Comparison of ENCODE assay signal across 7 cellular contexts in the genomic region with DNA sequence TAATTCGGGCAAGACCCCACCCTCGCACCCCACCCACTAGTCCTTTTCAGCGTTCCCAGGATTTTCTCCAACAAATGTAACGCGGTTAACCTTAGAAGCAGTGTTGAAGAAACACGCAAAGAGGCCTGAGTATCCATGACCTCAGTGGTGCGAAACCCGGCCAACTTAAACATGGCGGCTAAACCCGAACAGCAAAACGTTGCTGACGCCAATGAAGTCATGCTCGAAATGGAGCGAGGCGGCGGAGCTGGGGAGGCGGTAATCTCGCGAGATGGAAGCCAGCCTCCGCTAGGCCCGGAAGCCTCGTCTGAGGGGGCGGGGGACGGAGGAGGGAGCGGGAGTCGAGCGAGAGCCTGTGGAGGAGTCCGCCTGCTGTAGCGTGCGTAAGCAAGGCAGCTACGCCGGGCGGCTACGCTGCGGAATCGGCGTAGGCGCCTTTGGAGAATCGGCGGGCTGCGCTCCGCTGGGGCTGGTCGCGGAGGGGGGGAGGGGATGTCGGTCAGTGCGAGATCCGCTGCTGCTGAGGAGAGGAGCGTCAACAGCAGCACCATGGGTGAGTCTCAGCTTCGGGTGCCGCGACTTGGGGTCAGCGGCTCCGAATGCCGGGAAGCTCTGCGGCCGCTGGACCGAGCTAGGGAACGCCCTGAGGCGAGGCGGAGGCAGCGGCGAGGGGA. TPM values are rescaled to one million over a fixed set of nuclear protein-coding genes. Genes with fewer than 3 reads are reported as not detected.
DNase-seq lines count a peak whose midpoint lies in the region; ATAC-seq lines count a peak whose summit lies in the region.

A gene (plus strand): TSS at position 340 of the 674 bp plus-strand sequence. CDS start 153 bp downstream, at position 493.

- DNase-seq in NCI-H2081 (lab: John Stamatoyannopoulos, UW) = peak; percentile 99 to 100
- DNase-seq in T1000 (lab: John Stamatoyannopoulos, UW) = peak; percentile 97
- DNase-seq in astrocyte of the hippocampus (ENCODE audit: low read depth, low spot score) = peak; percentile 100
- peak; percentile 95 for DNase-seq in hepatic stellate cell (ENCODE audit: low spot score)
- peak; percentile 93 for DNase-seq in renal cortical epithelial cell (ENCODE audit: low read depth)

- peak; percentile 64 for ATAC-seq in GM18508 (IDR thresholded peaks at IDR 0.05; ENCODE audit: insufficient read depth, unreplicated experiment)
- peak; percentile 79 for ATAC-seq in HG03025 (IDR thresholded peaks at IDR 0.05; ENCODE audit: low FRiP score, unreplicated experiment)

RNA-seq across cellular contexts. Expression of the gene that starts here (rescaled TPM):
- 219 and 315 TPM in 2 replicates for total RNA-seq in renal cortical epithelial cell

Comparison
In these comparisons a context has a peak if more than half of its experiments do, and no peak if none do; other contexts are left out.
1. Peak in every context shown above with its lines: DNase-seq and ATAC-seq.